1 cellular context compared by ENCODE assay signal in the genomic region with DNA sequence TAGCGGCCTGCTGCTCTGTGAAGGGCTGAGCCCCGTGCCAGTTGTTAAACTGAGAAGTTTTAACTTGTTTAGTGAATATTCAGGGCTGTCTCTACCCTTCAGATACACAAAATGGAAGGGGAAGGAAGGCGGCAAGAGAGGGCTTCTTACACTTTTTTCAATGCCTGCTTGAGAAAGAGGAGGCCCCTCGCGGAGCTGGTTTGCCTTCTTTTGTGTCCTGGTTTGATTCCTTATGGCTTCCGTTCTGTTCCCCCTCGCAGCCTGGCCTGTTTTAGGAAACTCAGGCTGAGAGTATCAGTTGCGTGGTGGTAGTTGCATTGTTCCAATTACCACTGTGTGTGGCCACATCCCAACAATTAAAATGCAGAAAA.
A peak's percentile ranks its signal among the peaks of the same experiment; 100 is the strongest.
TF ChIP-seq lines count a peak whose summit lies in the region.

No MANE protein-coding gene starts in this region.

TF ChIP-seq in K562, 482 proteins besides CTCF, POLR2A, EP300 and RAD21 (continued from another document):
- TF ChIP-seq, protein P1, sequence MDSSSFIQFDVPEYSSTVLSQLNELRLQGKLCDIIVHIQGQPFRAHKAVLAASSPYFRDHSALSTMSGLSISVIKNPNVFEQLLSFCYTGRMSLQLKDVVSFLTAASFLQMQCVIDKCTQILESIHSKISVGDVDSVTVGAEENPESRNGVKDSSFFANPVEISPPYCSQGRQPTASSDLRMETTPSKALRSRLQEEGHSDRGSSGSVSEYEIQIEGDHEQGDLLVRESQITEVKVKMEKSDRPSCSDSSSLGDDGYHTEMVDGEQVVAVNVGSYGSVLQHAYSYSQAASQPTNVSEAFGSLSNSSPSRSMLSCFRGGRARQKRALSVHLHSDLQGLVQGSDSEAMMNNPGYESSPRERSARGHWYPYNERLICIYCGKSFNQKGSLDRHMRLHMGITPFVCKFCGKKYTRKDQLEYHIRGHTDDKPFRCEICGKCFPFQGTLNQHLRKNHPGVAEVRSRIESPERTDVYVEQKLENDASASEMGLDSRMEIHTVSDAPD (CRISPR knock-in tag; IDR thresholded peaks at IDR 0.05), result no peak
- TF ChIP-seq SP1 (CRISPR knock-in tag; IDR thresholded peaks at IDR 0.05), result peak; percentile 16; the same call in 1 of the 2 replicates
- TF ChIP-seq ZNF583 (CRISPR knock-in tag; IDR thresholded peaks at IDR 0.05), result no peak
- no peak for TF ChIP-seq KAT2B (IDR thresholded peaks at IDR 0.05; ENCODE audit: low read depth, low read length)
- TF ChIP-seq, protein P2, sequence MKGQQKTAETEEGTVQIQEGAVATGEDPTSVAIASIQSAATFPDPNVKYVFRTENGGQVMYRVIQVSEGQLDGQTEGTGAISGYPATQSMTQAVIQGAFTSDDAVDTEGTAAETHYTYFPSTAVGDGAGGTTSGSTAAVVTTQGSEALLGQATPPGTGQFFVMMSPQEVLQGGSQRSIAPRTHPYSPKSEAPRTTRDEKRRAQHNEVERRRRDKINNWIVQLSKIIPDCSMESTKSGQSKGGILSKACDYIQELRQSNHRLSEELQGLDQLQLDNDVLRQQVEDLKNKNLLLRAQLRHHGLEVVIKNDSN (CRISPR knock-in tag; IDR thresholded peaks at IDR 0.05), result no peak
- TF ChIP-seq, protein P3, sequence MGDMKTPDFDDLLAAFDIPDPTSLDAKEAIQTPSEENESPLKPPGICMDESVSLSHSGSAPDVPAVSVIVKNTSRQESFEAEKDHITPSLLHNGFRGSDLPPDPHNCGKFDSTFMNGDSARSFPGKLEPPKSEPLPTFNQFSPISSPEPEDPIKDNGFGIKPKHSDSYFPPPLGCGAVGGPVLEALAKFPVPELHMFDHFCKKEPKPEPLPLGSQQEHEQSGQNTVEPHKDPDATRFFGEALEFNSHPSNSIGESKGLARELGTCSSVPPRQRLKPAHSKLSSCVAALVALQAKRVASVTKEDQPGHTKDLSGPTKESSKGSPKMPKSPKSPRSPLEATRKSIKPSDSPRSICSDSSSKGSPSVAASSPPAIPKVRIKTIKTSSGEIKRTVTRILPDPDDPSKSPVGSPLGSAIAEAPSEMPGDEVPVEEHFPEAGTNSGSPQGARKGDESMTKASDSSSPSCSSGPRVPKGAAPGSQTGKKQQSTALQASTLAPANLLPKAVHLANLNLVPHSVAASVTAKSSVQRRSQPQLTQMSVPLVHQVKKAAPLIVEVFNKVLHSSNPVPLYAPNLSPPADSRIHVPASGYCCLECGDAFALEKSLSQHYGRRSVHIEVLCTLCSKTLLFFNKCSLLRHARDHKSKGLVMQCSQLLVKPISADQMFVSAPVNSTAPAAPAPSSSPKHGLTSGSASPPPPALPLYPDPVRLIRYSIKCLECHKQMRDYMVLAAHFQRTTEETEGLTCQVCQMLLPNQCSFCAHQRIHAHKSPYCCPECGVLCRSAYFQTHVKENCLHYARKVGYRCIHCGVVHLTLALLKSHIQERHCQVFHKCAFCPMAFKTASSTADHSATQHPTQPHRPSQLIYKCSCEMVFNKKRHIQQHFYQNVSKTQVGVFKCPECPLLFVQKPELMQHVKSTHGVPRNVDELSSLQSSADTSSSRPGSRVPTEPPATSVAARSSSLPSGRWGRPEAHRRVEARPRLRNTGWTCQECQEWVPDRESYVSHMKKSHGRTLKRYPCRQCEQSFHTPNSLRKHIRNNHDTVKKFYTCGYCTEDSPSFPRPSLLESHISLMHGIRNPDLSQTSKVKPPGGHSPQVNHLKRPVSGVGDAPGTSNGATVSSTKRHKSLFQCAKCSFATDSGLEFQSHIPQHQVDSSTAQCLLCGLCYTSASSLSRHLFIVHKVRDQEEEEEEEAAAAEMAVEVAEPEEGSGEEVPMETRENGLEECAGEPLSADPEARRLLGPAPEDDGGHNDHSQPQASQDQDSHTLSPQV (IDR thresholded peaks at IDR 0.05), result 0 out of 2 replicates have a peak, but pooled peaks have one; percentile 22
- TF ChIP-seq BRCA1 (IDR thresholded peaks at IDR 0.05), result no peak
- TF ChIP-seq BRCA1 (CRISPR knock-in tag; IDR thresholded peaks at IDR 0.05), result 0 out of 2 replicates have a peak, but pooled peaks have one; percentile 59
- TF ChIP-seq ZNF436 (CRISPR knock-in tag; IDR thresholded peaks at IDR 0.05), result no peak
- no peak; the same call in 1 of the 2 replicates for TF ChIP-seq RBFOX2 (IDR thresholded peaks at IDR 0.05; ENCODE audit: low read depth, low read length)
- TF ChIP-seq CREBBP (IDR thresholded peaks at IDR 0.05; ENCODE audit: low read depth, low read length), result no peak
- TF ChIP-seq RB1 (IDR thresholded peaks at IDR 0.05; ENCODE audit: low read depth), result no peak
- TF ChIP-seq SMARCE1 (IDR thresholded peaks at IDR 0.05), result no peak
- TF ChIP-seq, protein P4, sequence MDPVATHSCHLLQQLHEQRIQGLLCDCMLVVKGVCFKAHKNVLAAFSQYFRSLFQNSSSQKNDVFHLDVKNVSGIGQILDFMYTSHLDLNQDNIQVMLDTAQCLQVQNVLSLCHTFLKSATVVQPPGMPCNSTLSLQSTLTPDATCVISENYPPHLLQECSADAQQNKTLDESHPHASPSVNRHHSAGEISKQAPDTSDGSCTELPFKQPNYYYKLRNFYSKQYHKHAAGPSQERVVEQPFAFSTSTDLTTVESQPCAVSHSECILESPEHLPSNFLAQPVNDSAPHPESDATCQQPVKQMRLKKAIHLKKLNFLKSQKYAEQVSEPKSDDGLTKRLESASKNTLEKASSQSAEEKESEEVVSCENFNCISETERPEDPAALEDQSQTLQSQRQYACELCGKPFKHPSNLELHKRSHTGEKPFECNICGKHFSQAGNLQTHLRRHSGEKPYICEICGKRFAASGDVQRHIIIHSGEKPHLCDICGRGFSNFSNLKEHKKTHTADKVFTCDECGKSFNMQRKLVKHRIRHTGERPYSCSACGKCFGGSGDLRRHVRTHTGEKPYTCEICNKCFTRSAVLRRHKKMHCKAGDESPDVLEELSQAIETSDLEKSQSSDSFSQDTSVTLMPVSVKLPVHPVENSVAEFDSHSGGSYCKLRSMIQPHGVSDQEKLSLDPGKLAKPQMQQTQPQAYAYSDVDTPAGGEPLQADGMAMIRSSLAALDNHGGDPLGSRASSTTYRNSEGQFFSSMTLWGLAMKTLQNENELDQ (CRISPR knock-in tag; IDR thresholded peaks at IDR 0.05; ENCODE audit: borderline replicate concordance), result no peak
- no peak for TF ChIP-seq ZNF165 (CRISPR knock-in tag; IDR thresholded peaks at IDR 0.05; ENCODE audit: borderline replicate concordance)
- TF ChIP-seq, protein P5, sequence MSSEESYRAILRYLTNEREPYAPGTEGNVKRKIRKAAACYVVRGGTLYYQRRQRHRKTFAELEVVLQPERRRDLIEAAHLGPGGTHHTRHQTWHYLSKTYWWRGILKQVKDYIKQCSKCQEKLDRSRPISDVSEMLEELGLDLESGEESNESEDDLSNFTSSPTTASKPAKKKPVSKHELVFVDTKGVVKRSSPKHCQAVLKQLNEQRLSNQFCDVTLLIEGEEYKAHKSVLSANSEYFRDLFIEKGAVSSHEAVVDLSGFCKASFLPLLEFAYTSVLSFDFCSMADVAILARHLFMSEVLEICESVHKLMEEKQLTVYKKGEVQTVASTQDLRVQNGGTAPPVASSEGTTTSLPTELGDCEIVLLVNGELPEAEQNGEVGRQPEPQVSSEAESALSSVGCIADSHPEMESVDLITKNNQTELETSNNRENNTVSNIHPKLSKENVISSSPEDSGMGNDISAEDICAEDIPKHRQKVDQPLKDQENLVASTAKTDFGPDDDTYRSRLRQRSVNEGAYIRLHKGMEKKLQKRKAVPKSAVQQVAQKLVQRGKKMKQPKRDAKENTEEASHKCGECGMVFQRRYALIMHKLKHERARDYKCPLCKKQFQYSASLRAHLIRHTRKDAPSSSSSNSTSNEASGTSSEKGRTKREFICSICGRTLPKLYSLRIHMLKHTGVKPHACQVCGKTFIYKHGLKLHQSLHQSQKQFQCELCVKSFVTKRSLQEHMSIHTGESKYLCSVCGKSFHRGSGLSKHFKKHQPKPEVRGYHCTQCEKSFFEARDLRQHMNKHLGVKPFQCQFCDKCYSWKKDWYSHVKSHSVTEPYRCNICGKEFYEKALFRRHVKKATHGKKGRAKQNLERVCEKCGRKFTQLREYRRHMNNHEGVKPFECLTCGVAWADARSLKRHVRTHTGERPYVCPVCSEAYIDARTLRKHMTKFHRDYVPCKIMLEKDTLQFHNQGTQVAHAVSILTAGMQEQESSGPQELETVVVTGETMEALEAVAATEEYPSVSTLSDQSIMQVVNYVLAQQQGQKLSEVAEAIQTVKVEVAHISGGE (CRISPR knock-in tag; IDR thresholded peaks at IDR 0.05), result 0 out of 6 replicates have a peak, but pooled peaks of 1 of the 3 experiments have one; percentile 13
- TF ChIP-seq, protein P6, sequence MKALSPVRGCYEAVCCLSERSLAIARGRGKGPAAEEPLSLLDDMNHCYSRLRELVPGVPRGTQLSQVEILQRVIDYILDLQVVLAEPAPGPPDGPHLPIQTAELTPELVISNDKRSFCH (CRISPR knock-in tag; IDR thresholded peaks at IDR 0.05), result no peak
- TF ChIP-seq, protein P6 (tag; IDR thresholded peaks at IDR 0.05), result 0 out of 2 replicates have a peak, but pooled peaks have one; percentile 15
- TF ChIP-seq ZFPM2 (CRISPR knock-in tag; IDR thresholded peaks at IDR 0.05), result no peak
- TF ChIP-seq, protein P7, sequence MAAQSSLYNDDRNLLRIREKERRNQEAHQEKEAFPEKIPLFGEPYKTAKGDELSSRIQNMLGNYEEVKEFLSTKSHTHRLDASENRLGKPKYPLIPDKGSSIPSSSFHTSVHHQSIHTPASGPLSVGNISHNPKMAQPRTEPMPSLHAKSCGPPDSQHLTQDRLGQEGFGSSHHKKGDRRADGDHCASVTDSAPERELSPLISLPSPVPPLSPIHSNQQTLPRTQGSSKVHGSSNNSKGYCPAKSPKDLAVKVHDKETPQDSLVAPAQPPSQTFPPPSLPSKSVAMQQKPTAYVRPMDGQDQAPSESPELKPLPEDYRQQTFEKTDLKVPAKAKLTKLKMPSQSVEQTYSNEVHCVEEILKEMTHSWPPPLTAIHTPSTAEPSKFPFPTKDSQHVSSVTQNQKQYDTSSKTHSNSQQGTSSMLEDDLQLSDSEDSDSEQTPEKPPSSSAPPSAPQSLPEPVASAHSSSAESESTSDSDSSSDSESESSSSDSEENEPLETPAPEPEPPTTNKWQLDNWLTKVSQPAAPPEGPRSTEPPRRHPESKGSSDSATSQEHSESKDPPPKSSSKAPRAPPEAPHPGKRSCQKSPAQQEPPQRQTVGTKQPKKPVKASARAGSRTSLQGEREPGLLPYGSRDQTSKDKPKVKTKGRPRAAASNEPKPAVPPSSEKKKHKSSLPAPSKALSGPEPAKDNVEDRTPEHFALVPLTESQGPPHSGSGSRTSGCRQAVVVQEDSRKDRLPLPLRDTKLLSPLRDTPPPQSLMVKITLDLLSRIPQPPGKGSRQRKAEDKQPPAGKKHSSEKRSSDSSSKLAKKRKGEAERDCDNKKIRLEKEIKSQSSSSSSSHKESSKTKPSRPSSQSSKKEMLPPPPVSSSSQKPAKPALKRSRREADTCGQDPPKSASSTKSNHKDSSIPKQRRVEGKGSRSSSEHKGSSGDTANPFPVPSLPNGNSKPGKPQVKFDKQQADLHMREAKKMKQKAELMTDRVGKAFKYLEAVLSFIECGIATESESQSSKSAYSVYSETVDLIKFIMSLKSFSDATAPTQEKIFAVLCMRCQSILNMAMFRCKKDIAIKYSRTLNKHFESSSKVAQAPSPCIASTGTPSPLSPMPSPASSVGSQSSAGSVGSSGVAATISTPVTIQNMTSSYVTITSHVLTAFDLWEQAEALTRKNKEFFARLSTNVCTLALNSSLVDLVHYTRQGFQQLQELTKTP (IDR thresholded peaks at IDR 0.05; ENCODE audit: low read depth in 1 of 2, partially characterized antibody in 2 of 2), result no peak
TF ChIP-seq in K562: peak in this region for 12.
